Comparison of ENCODE assay signal across 8 cellular contexts in genomic region chr12:14260011-14260993, GRCh38.
DNase-seq lines count a peak whose midpoint lies in the region; ATAC-seq, FAIRE-seq and TF ChIP-seq lines count a peak whose summit lies in the region.

No MANE protein-coding gene starts in this region.

- no peak for FAIRE-seq in A549 (lab: Jason Lieb, UNC)

- H3K27me3 Mint-ChIP-seq in natural killer cell (ENCODE audit: low read depth in 2 of 2) = no peaks in the 10 kb centered on the region

- no peak overlapping the region for H3K4me3 ChIP-seq in A549

- intact Hi-C loops in natural killer cell (cut with micrococcal nuclease) = no loop called here

- no peaks in the 10 kb centered on the region for H3K9me3 Mint-ChIP-seq in natural killer cell

- 0 out of 3 replicates have a peak, but pooled peaks cover 9% of the 10 kb centered on the region for H3K9me3 ChIP-seq in A549

- peaks cover 39 to 50% of the 10 kb centered on the region in 2 donors for H3K4me1 Mint-ChIP-seq in natural killer cell

- no peak for TF ChIP-seq RAD21 in A549 (conservative IDR thresholded peaks at IDR 0.05 in 1 of 2, IDR thresholded peaks at IDR 0.05 in 1 of 2)

- peak; percentile 9 to 41; a peak in 3 of 6 replicates for ATAC-seq in A549
- peak; percentile 70 for ATAC-seq in foreskin keratinocyte
- no peak for ATAC-seq in natural killer cell
- no peak for ATAC-seq in HG03280 (IDR thresholded peaks at IDR 0.05; ENCODE audit: unreplicated experiment)
- ATAC-seq in HG02938 (IDR thresholded peaks at IDR 0.05; ENCODE audit: unreplicated experiment) = no peak

- DNase-seq in A549 (ENCODE audit: low read depth in 1 of 2, low spot score in 1 of 2) = peak in 1 of 2 experiments; percentile 43
- peak; percentile 63 for DNase-seq in HS-5 (ENCODE audit: low read depth)
- DNase-seq in SW480 (ENCODE audit: low spot score) = peak; percentile 85
- DNase-seq in foreskin keratinocyte = peak; percentile 88 to 94
- no peak for DNase-seq in natural killer cell
- DNase-seq in activated gamma-delta T cell (lab: John Stamatoyannopoulos, UW) = no peak

- H3K4me1 ChIP-seq in A549 = peaks cover 23% of the 10 kb centered on the region
- H3K4me1 ChIP-seq in foreskin keratinocyte = peaks cover 27% of the 10 kb centered on the region

- CTCF ChIA-PET in A549 (lab: Yijun Ruan, JAX) = interaction anchor here (0.7 to 0.8 kb wide), 3 partner anchors 127 to 730 kb away, joined by 3 to 4 read pairs (median 4); no protein-coding TSS in a partner anchor

- peak overlapping the region; percentile 21 for H3K4me3 Mint-ChIP-seq in natural killer cell

- H3K27me3 ChIP-seq in foreskin keratinocyte = no peaks in the 10 kb centered on the region

- TF ChIP-seq POLR2A in A549 (IDR thresholded peaks at IDR 0.05; ENCODE audit: low read length) = no peak

- POLR2A ChIA-PET in A549 (lab: Yijun Ruan, JAX) = interaction anchor here (1.9 kb wide), 1 partner anchor 105 kb away, joined by 7 read pairs; the partner anchor contains the start of gene ATF7IP

- peak overlapping the region; percentile 76 to 95 for H3K27ac Mint-ChIP-seq in natural killer cell

- WGBS in A549 (ENCODE audit: missing lambda C conversion rate) = 56% methylated on average over 26 of the region's 31 CpGs

- peak overlapping the region; percentile 67 for H3K4me2 ChIP-seq in A549

- H3K27ac ChIP-seq in A549 (peak overlapping the region; percentile 53 to 80), foreskin keratinocyte (peak overlapping the region; percentile 77)

- TF ChIP-seq CTCF in A549 (IDR thresholded peaks at IDR 0.05) = no peak
- TF ChIP-seq CTCF in foreskin keratinocyte (conservative IDR thresholded peaks at IDR 0.05) = no peak
- TF ChIP-seq CTCF in natural killer cell (IDR thresholded peaks at IDR 0.05) = no peak

- H3K36me3 Mint-ChIP-seq in natural killer cell = no peaks in the 10 kb centered on the region

- no peak for TF ChIP-seq EP300 in A549 (IDR thresholded peaks at IDR 0.05)

TF ChIP-seq in A549, 52 proteins besides CTCF, POLR2A, EP300 and RAD21:
- TF ChIP-seq MAZ (IDR thresholded peaks at IDR 0.05; ENCODE audit: borderline replicate concordance, low read depth, low read length) = no peak
- TF ChIP-seq, protein P1, sequence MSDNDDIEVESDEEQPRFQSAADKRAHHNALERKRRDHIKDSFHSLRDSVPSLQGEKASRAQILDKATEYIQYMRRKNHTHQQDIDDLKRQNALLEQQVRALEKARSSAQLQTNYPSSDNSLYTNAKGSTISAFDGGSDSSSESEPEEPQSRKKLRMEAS (IDR thresholded peaks at IDR 0.05) = peak; percentile 77
- TF ChIP-seq CBX8 (IDR thresholded peaks at IDR 0.05) = no peak

Comparison
In these comparisons a context has a peak if more than half of its experiments do, and no peak if none do; other contexts are left out.
1. ATAC-seq: peak in A549 (2 of 2) and foreskin keratinocyte (single experiment); none in natural killer cell (0 of 3), HG03280 (single experiment) and HG02938 (single experiment).
2. DNase-seq: peak in HS-5 (single experiment), SW480 (single experiment) and foreskin keratinocyte (2 of 2); none in natural killer cell (single experiment) and activated gamma-delta T cell (single experiment).